ENCODE assay signal across 9 cellular contexts in the genomic region with DNA sequence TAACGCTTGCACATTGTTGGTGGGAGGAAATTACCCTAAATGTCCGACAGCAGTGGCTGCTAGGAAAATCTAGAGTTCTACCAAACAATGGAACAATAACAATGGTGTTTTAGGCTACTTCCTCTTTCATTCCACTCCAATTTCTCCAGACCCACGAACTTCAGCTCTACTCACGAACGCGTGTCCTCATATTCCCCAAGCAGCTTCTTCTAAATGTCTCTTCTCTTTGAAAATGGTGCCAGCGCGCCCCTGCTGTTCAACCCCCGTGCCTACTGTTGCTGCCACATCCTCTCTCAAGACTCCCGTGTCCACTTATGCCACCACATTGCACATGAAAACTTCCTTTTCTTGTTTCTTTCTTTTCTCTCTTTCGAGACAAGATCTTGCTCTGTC. TPM values are rescaled to one million over a fixed set of nuclear protein-coding genes. Genes with fewer than 3 reads are reported as not detected.
A peak's percentile ranks its signal among the peaks of the same experiment; 100 is the strongest.
DNase-seq lines count a peak whose midpoint lies in the region; ATAC-seq, FAIRE-seq and TF ChIP-seq lines count a peak whose summit lies in the region.
"Had no signal": no experiment of that assay in that cellular context is flagged by ENCODE, and none has a peak within 500 bp of the region (broad histone marks: within the 10 kb centered on the region; RNA-seq: fewer than 3 reads in every experiment).

No MANE protein-coding gene starts in this region.

- FAIRE-seq in HepG2 (lab: Jason Lieb, UNC): no peak

- no peak overlapping the region for H3K9ac ChIP-seq in HepG2 (ENCODE audit: insufficient read depth, low read depth, low read length)

- peaks cover 57% of the 10 kb centered on the region for H3K4me1 ChIP-seq in HepG2 (ENCODE audit: insufficient read depth, low read length)

- H3K4me3 ChIP-seq in GM12865 (ENCODE audit: low read depth, low read length) (peak overlapping the region; percentile 50), HepG2 (replicated peaks in 1 of 3; ENCODE audit: insufficient read depth in 1 of 3, low read depth in 2 of 3, low read length in 3 of 3) (peak overlapping the region; percentile 26 to 58 (median 29); a peak in 4 of 6 replicates)

- no peaks in the 10 kb centered on the region for H4K20me1 ChIP-seq in HepG2 (ENCODE audit: insufficient read depth, low read length)

- H3K4me2 ChIP-seq in HepG2 (ENCODE audit: low read depth, low read length): peak overlapping the region; percentile 75

- CTCF ChIA-PET in HepG2 (lab: Yijun Ruan, JAX; ENCODE audit: low intra/inter-chr PET ratio, low total read pairs): no interaction called here

- ATAC-seq in HG02642 (IDR thresholded peaks at IDR 0.05; ENCODE audit: poor library complexity, unreplicated experiment): peak; percentile 27
- no peak for ATAC-seq in HepG2
- ATAC-seq in HG02840 (IDR thresholded peaks at IDR 0.05; ENCODE audit: low FRiP score, unreplicated experiment): no peak

- no TSS peak for BruUV-seq in HepG2 (replicated peaks; lab: Mats Ljungman, UMichigan)

- intact Hi-C loops in HepG2 (cut with micrococcal nuclease; ENCODE audit: unreplicated experiment): no loop called here

- POLR2A ChIA-PET in HepG2 (lab: Yijun Ruan, JAX): interaction anchor here (1.0 to 2.1 kb wide), 3 partner anchors 11 to 34 kb away, joined by 3 to 8 read pairs (median 4); no protein-coding TSS in a partner anchor

- H3K36me3 ChIP-seq in HepG2 (replicated peaks in 1 of 2; ENCODE audit: control insufficient read depth in 1 of 2, insufficient read depth in 2 of 2, low read length in 2 of 2): no peaks in the 10 kb centered on the region

- TF ChIP-seq CTCF in GM12865 (IDR thresholded peaks at IDR 0.05; ENCODE audit: insufficient read depth, low read depth, low read length, missing control alignments) (no peak), VCaP (conservative IDR thresholded peaks at IDR 0.05) (peak; percentile 50), HepG2 (CRISPR knock-in tag; IDR thresholded peaks at IDR 0.05) (0 out of 2 replicates have a peak, but pooled peaks have one; percentile 22)

- DNase-seq in GM12865 (ENCODE audit: low read depth) (peak; percentile 68), HepG2 (ENCODE audit: low spot score) (no peak), nucleus accumbens (lab: John Stamatoyannopoulos, UW) (no peak), epidermal melanocyte (ENCODE audit: insufficient read length, low spot score) (no peak), inferior parietal cortex (ENCODE audit: extremely low spot score) (no peak)

- WGBS in HepG2 (ENCODE audit: low lambda C conversion rate): 18% methylated on average over 11 of the region's 11 CpGs

- in situ Hi-C loops in HepG2 (cut with HindIII; ENCODE audit: extremely low pct_ligation_motif_present, low pct_unique_long_range_greater_than_20kb): no loop called here

- no peak for TF ChIP-seq POLR2A in HepG2 (IDR thresholded peaks at IDR 0.05; ENCODE audit: insufficient read depth in 1 of 2, low read depth in 2 of 2, low read length in 2 of 2)

- no peaks in the 10 kb centered on the region for H3K79me2 ChIP-seq in HepG2 (ENCODE audit: insufficient read depth, low read length)

- H3K27ac ChIP-seq in VCaP (peak overlapping the region; percentile 37), HepG2 (ENCODE audit: extremely low read length, insufficient read depth, low read length) (no peak overlapping the region)

- TF ChIP-seq RAD21 in HepG2 (CRISPR knock-in tag; IDR thresholded peaks at IDR 0.05): no peak

- no peaks in the 10 kb centered on the region for H3K9me3 ChIP-seq in HepG2 (ENCODE audit: low read length)

- no peak overlapping the region for H2AFZ ChIP-seq in HepG2 (ENCODE audit: low read length)

- TF ChIP-seq EP300 in HepG2 (IDR thresholded peaks at IDR 0.05; ENCODE audit: low read depth in 2 of 2, low read length in 2 of 2): no peak
- no peak for TF ChIP-seq EP300 in HepG2 (CRISPR knock-in tag; IDR thresholded peaks at IDR 0.05; ENCODE audit: borderline replicate concordance)

- H3K27me3 ChIP-seq in HepG2 (ENCODE audit: control insufficient read depth in 1 of 2, insufficient read depth in 2 of 2, low read length in 2 of 2): peaks cover 0 to 12% of the 10 kb centered on the region in 2 experiments; a peak in 1 of 5 replicates

RNA-seq across cellular contexts. Expression of gene OR2V2, which starts 25.6 kb away (rescaled TPM):
- total RNA-seq in HepG2 (2016; rRNA removed; fragmentation: Illumina TruSeq; extraction: Trizol): not detected in 2 replicates
- not detected in 2 replicates for total RNA-seq in HepG2 (2016; cell fraction: cytosol; rRNA removed; fragmentation: Illumina TruSeq; extraction: Trizol; ENCODE audit: low read depth)
- not detected in 2 replicates for total RNA-seq in HepG2 (2016; cell fraction: insoluble cytoplasmic fraction; rRNA removed; fragmentation: Illumina TruSeq; extraction: Trizol)
- not detected in 2 replicates for total RNA-seq in HepG2 (2016; cell fraction: membrane; rRNA removed; fragmentation: Illumina TruSeq; extraction: Trizol)
- not detected in 2 replicates for total RNA-seq in HepG2 (2016; cell fraction: nucleus; rRNA removed; fragmentation: Illumina TruSeq; extraction: Trizol)
- polyA plus RNA-seq in HepG2 (2011; rRNA removed): not detected in 2 replicates
- not detected in 2 replicates for polyA plus RNA-seq in HepG2 (2011; cell fraction: cytosol; rRNA removed)
- not detected in 2 replicates for polyA plus RNA-seq in HepG2 (2011; cell fraction: nucleus; rRNA removed)
- polyA plus RNA-seq in HepG2 (2012): not detected in 2 replicates
- polyA plus RNA-seq in HepG2 (2016; cell fraction: cytosol; fragmentation: Illumina TruSeq; extraction: Trizol; ENCODE audit: low read depth): not detected in 2 replicates
- polyA plus RNA-seq in HepG2 (2016; cell fraction: insoluble cytoplasmic fraction; fragmentation: Illumina TruSeq; extraction: Trizol; ENCODE audit: low read depth): not detected in 2 replicates
- polyA plus RNA-seq in HepG2 (2016; cell fraction: membrane; fragmentation: Illumina TruSeq; extraction: Trizol; ENCODE audit: low read depth): not detected in 2 replicates
- not detected in 2 replicates for polyA plus RNA-seq in HepG2 (2016; cell fraction: nucleus; fragmentation: Illumina TruSeq; extraction: Trizol; ENCODE audit: insufficient read depth, low read depth)
- not detected in 2 replicates for polyA minus RNA-seq in HepG2 (2011; rRNA and poly(A)+ RNA removed; ENCODE audit: low replicate concordance)
- not detected in 2 replicates for polyA minus RNA-seq in HepG2 (2011; cell fraction: cytosol; rRNA and poly(A)+ RNA removed)
- polyA minus RNA-seq in HepG2 (2011; cell fraction: nucleus; rRNA and poly(A)+ RNA removed): not detected in 2 replicates
- total RNA-seq: liver had no signal
- polyA plus RNA-seq: liver had no signal

RNA-seq across cellular contexts. Expression of gene TRIM7, which starts 32.0 kb away (rescaled TPM):
- total RNA-seq in HepG2 (2016; rRNA removed; fragmentation: Illumina TruSeq; extraction: Trizol): not detected in 2 replicates
- total RNA-seq in HepG2 (2016; cell fraction: cytosol; rRNA removed; fragmentation: Illumina TruSeq; extraction: Trizol; ENCODE audit: low read depth): not detected in 2 replicates
- not detected in 2 replicates for total RNA-seq in HepG2 (2016; cell fraction: insoluble cytoplasmic fraction; rRNA removed; fragmentation: Illumina TruSeq; extraction: Trizol)
- not detected in 2 replicates for total RNA-seq in HepG2 (2016; cell fraction: membrane; rRNA removed; fragmentation: Illumina TruSeq; extraction: Trizol)
- total RNA-seq in HepG2 (2016; cell fraction: nucleus; rRNA removed; fragmentation: Illumina TruSeq; extraction: Trizol): not detected in 2 replicates
- polyA plus RNA-seq in HepG2 (2011; rRNA removed): 0.10 and 0.13 TPM in 2 replicates
- 0.11 and 0.13 TPM in 2 replicates for polyA plus RNA-seq in HepG2 (2011; cell fraction: cytosol; rRNA removed)
- 0.16 and 0.29 TPM in 2 replicates for polyA plus RNA-seq in HepG2 (2011; cell fraction: nucleus; rRNA removed)
- polyA plus RNA-seq in HepG2 (2012): 0.13 TPM in 1 of 2 replicates, not detected in the other
- polyA plus RNA-seq in HepG2 (2016; cell fraction: cytosol; fragmentation: Illumina TruSeq; extraction: Trizol; ENCODE audit: low read depth): not detected in 2 replicates
- polyA plus RNA-seq in HepG2 (2016; cell fraction: insoluble cytoplasmic fraction; fragmentation: Illumina TruSeq; extraction: Trizol; ENCODE audit: low read depth): not detected in 2 replicates
- 0.23 TPM in 1 of 2 replicates, not detected in the other for polyA plus RNA-seq in HepG2 (2016; cell fraction: membrane; fragmentation: Illumina TruSeq; extraction: Trizol; ENCODE audit: low read depth)
- polyA plus RNA-seq in HepG2 (2016; cell fraction: nucleus; fragmentation: Illumina TruSeq; extraction: Trizol; ENCODE audit: insufficient read depth, low read depth): not detected in 2 replicates
- 10.8 TPM in 1 of 2 replicates, not detected in the other for polyA minus RNA-seq in HepG2 (2011; rRNA and poly(A)+ RNA removed; ENCODE audit: low replicate concordance)
- polyA minus RNA-seq in HepG2 (2011; cell fraction: cytosol; rRNA and poly(A)+ RNA removed): 0.88 TPM in 1 of 2 replicates, not detected in the other
- 1.2 TPM in 1 of 2 replicates, not detected in the other for polyA minus RNA-seq in HepG2 (2011; cell fraction: nucleus; rRNA and poly(A)+ RNA removed)

RNA-seq across cellular contexts. Expression of gene OR2V1, which starts 42.1 kb away (rescaled TPM):
- not detected in 2 replicates for total RNA-seq in HepG2 (2016; rRNA removed; fragmentation: Illumina TruSeq; extraction: Trizol)
- total RNA-seq in HepG2 (2016; cell fraction: cytosol; rRNA removed; fragmentation: Illumina TruSeq; extraction: Trizol; ENCODE audit: low read depth): not detected in 2 replicates
- not detected in 2 replicates for total RNA-seq in HepG2 (2016; cell fraction: insoluble cytoplasmic fraction; rRNA removed; fragmentation: Illumina TruSeq; extraction: Trizol)
- not detected in 2 replicates for total RNA-seq in HepG2 (2016; cell fraction: membrane; rRNA removed; fragmentation: Illumina TruSeq; extraction: Trizol)
- total RNA-seq in HepG2 (2016; cell fraction: nucleus; rRNA removed; fragmentation: Illumina TruSeq; extraction: Trizol): not detected in 2 replicates
- not detected in 2 replicates for polyA plus RNA-seq in HepG2 (2011; rRNA removed)
- polyA plus RNA-seq in HepG2 (2011; cell fraction: cytosol; rRNA removed): not detected in 2 replicates
- not detected in 2 replicates for polyA plus RNA-seq in HepG2 (2011; cell fraction: nucleus; rRNA removed)
- polyA plus RNA-seq in HepG2 (2012): not detected in 2 replicates
- not detected in 2 replicates for polyA plus RNA-seq in HepG2 (2016; cell fraction: cytosol; fragmentation: Illumina TruSeq; extraction: Trizol; ENCODE audit: low read depth)
- polyA plus RNA-seq in HepG2 (2016; cell fraction: insoluble cytoplasmic fraction; fragmentation: Illumina TruSeq; extraction: Trizol; ENCODE audit: low read depth): not detected in 2 replicates
- polyA plus RNA-seq in HepG2 (2016; cell fraction: membrane; fragmentation: Illumina TruSeq; extraction: Trizol; ENCODE audit: low read depth): not detected in 2 replicates
- polyA plus RNA-seq in HepG2 (2016; cell fraction: nucleus; fragmentation: Illumina TruSeq; extraction: Trizol; ENCODE audit: insufficient read depth, low read depth): not detected in 2 replicates
- polyA minus RNA-seq in HepG2 (2011; rRNA and poly(A)+ RNA removed; ENCODE audit: low replicate concordance): not detected in 2 replicates
- polyA minus RNA-seq in HepG2 (2011; cell fraction: cytosol; rRNA and poly(A)+ RNA removed): not detected in 2 replicates
- polyA minus RNA-seq in HepG2 (2011; cell fraction: nucleus; rRNA and poly(A)+ RNA removed): not detected in 2 replicates
- total RNA-seq: liver had no signal
- polyA plus RNA-seq: liver had no signal

RNA-seq across cellular contexts. Expression of gene TRIM41, which starts 50.1 kb away (rescaled TPM):
- 10.9 and 16.7 TPM in 2 replicates for total RNA-seq in HepG2 (2016; rRNA removed; fragmentation: Illumina TruSeq; extraction: Trizol)
- total RNA-seq in HepG2 (2016; cell fraction: cytosol; rRNA removed; fragmentation: Illumina TruSeq; extraction: Trizol; ENCODE audit: low read depth): 3.4 and 3.6 TPM in 2 replicates
- total RNA-seq in HepG2 (2016; cell fraction: insoluble cytoplasmic fraction; rRNA removed; fragmentation: Illumina TruSeq; extraction: Trizol): 12.4 and 16.7 TPM in 2 replicates
- total RNA-seq in HepG2 (2016; cell fraction: membrane; rRNA removed; fragmentation: Illumina TruSeq; extraction: Trizol): 9.1 and 9.7 TPM in 2 replicates
- 11.4 and 13.1 TPM in 2 replicates for total RNA-seq in HepG2 (2016; cell fraction: nucleus; rRNA removed; fragmentation: Illumina TruSeq; extraction: Trizol)
- 10.2 and 10.9 TPM in 2 replicates for polyA plus RNA-seq in HepG2 (2011; rRNA removed)
- polyA plus RNA-seq in HepG2 (2011; cell fraction: cytosol; rRNA removed): 5.4 and 6.4 TPM in 2 replicates
- polyA plus RNA-seq in HepG2 (2011; cell fraction: nucleus; rRNA removed): 66.0 and 81.3 TPM in 2 replicates
- 10.5 and 10.9 TPM in 2 replicates for polyA plus RNA-seq in HepG2 (2012)
- 2.6 and 3.0 TPM in 2 replicates for polyA plus RNA-seq in HepG2 (2016; cell fraction: cytosol; fragmentation: Illumina TruSeq; extraction: Trizol; ENCODE audit: low read depth)
- polyA plus RNA-seq in HepG2 (2016; cell fraction: insoluble cytoplasmic fraction; fragmentation: Illumina TruSeq; extraction: Trizol; ENCODE audit: low read depth): 15.2 and 16.5 TPM in 2 replicates
- 7.8 and 8.3 TPM in 2 replicates for polyA plus RNA-seq in HepG2 (2016; cell fraction: membrane; fragmentation: Illumina TruSeq; extraction: Trizol; ENCODE audit: low read depth)
- 28.6 and 33.8 TPM in 2 replicates for polyA plus RNA-seq in HepG2 (2016; cell fraction: nucleus; fragmentation: Illumina TruSeq; extraction: Trizol; ENCODE audit: insufficient read depth, low read depth)
- 7.5 and 14.8 TPM in 2 replicates for polyA minus RNA-seq in HepG2 (2011; rRNA and poly(A)+ RNA removed; ENCODE audit: low replicate concordance)
- polyA minus RNA-seq in HepG2 (2011; cell fraction: cytosol; rRNA and poly(A)+ RNA removed): 3.3 and 3.7 TPM in 2 replicates
- polyA minus RNA-seq in HepG2 (2011; cell fraction: nucleus; rRNA and poly(A)+ RNA removed): 17.4 and 18.8 TPM in 2 replicates
